ENCODE assay signal across 1 cellular context in genomic region chr9:129997706-129998105, GRCh38.
A peak's percentile ranks its signal among the peaks of the same experiment; 100 is the strongest.
TF ChIP-seq lines count a peak whose summit lies in the region.

No MANE protein-coding gene starts in this region.

TF ChIP-seq in GM12878, 131 proteins besides CTCF, POLR2A, EP300 and RAD21:
- 0 out of 2 replicates have a peak, but pooled peaks have one; percentile 4 for TF ChIP-seq POLR2AphosphoS5 (IDR thresholded peaks at IDR 0.05; ENCODE audit: low read length)
